Comparison of ENCODE assay signal across 16 cellular contexts in the genomic region with DNA sequence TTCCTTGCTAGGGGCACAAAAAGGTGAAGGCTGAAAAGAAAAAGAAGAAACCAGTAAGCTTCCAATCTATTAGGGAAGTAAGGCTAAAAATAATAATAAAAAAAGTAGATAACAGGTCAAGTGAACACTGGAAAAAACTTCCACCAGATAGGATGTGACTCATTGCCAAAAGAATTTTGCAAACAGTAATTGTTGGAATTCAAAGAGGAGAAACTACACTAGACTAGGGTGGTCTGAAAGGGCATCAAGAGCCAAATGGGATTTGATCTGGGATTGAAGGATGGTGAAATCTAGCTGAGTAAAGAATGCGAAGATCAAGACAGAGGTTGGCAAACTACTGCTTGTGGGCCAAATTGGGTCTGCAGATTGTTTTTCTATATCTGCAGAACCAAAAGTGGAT. TPM values are rescaled to one million over a fixed set of nuclear protein-coding genes. Genes with fewer than 3 reads are reported as not detected.
DNase-seq lines count a peak whose midpoint lies in the region; ATAC-seq and TF ChIP-seq lines count a peak whose summit lies in the region.
"Had no signal": no experiment of that assay in that cellular context is flagged by ENCODE, and none has a peak within 500 bp of the region (broad histone marks: within the 10 kb centered on the region; RNA-seq: fewer than 3 reads in every experiment).

No MANE protein-coding gene starts in this region.

- no peak overlapping the region for H2AFZ ChIP-seq in neural progenitor cell (replicated peaks)

- H3K27ac ChIP-seq in SJCRH30 (peak overlapping the region; percentile 0; the same call in 1 of the 2 replicates), neural progenitor cell (no peak overlapping the region)

- no peaks in the 10 kb centered on the region for H3K9me3 Mint-ChIP-seq in neural progenitor cell
- H3K9me3 Mint-ChIP-seq in naive thymus-derived CD8-positive, alpha-beta T cell, result no peaks in the 10 kb centered on the region
- H3K9me3 Mint-ChIP-seq: activated naive CD4-positive, alpha-beta T cell treated with anti-CD3 and anti-CD28 coated beads, Interleukin-2, amount 50 U/mL, for 24 hours; CD8-positive, alpha-beta memory T cell; neural crest cell had no signal

- H3K9me3 ChIP-seq in SJCRH30 (replicated peaks) (no peaks in the 10 kb centered on the region), neural progenitor cell (ENCODE audit: low read depth) (no peaks in the 10 kb centered on the region)
- H3K9me3 ChIP-seq: left lung had no signal

- H3F3A ChIP-seq in neural progenitor cell (ENCODE audit: low read depth), result no peaks in the 10 kb centered on the region

- no peak overlapping the region for H3K27ac Mint-ChIP-seq in neural progenitor cell
- no peak overlapping the region for H3K27ac Mint-ChIP-seq in naive thymus-derived CD8-positive, alpha-beta T cell
- H3K27ac Mint-ChIP-seq: activated CD8-positive, alpha-beta memory T cell treated with anti-CD3 and anti-CD28 coated beads, Interleukin-2, amount 10 ng/mL, durations not matched to agents 7 days and 5 days; activated naive CD4-positive, alpha-beta T cell treated with anti-CD3 and anti-CD28 coated beads, Interleukin-2, amount 50 U/mL, for 24 hours; CD8-positive, alpha-beta memory T cell had no signal

- H3K4me1 ChIP-seq in SJCRH30 (peaks cover 20% of the 10 kb centered on the region), neural progenitor cell (no peaks in the 10 kb centered on the region)
- H3K4me1 ChIP-seq: left lung had no signal

- no peak overlapping the region for H3K4me3 ChIP-seq in SJCRH30
- H3K4me3 ChIP-seq in fibroblast of pulmonary artery (replicated peaks; ENCODE audit: low read depth, low read length), result no peak overlapping the region
- H3K4me3 ChIP-seq in neural progenitor cell, result no peak overlapping the region
- H3K4me3 ChIP-seq: left lung had no signal

- H4K20me1 ChIP-seq in neural progenitor cell (ENCODE audit: low read depth), result no peaks in the 10 kb centered on the region

- H3K4me1 Mint-ChIP-seq in neural progenitor cell, result peaks cover 5% of the 10 kb centered on the region
- peaks cover 0 to 5% (median under 1%) of the 10 kb centered on the region in 4 donors for H3K4me1 Mint-ChIP-seq in naive thymus-derived CD8-positive, alpha-beta T cell
- H3K4me1 Mint-ChIP-seq: activated CD8-positive, alpha-beta memory T cell treated with anti-CD3 and anti-CD28 coated beads, Interleukin-2, amount 10 ng/mL, durations not matched to agents 7 days and 5 days; neural crest cell had no signal

- no peak overlapping the region for H3K4me2 ChIP-seq in neural progenitor cell

- H3K79me2 ChIP-seq in neural progenitor cell (ENCODE audit: low read depth), result no peaks in the 10 kb centered on the region

- H3K9ac ChIP-seq in neural progenitor cell, result no peak overlapping the region

- H3K36me3 ChIP-seq in SJCRH30, result no peaks in the 10 kb centered on the region
- H3K36me3 ChIP-seq in neural progenitor cell, result no peaks in the 10 kb centered on the region
- H3K36me3 ChIP-seq: left lung had no signal

- H3K27me3 ChIP-seq in SJCRH30 (no peaks in the 10 kb centered on the region), neural progenitor cell (peaks cover 3% of the 10 kb centered on the region)
- H3K27me3 ChIP-seq: left lung had no signal

- H3K27me3 Mint-ChIP-seq in neural progenitor cell (ENCODE audit: insufficient read depth, low read depth), result peaks cover 6% of the 10 kb centered on the region
- peaks cover 1 to 14% (median 7%) of the 10 kb centered on the region in 5 donors for H3K27me3 Mint-ChIP-seq in naive thymus-derived CD8-positive, alpha-beta T cell

- no peaks in the 10 kb centered on the region for H3K36me3 Mint-ChIP-seq in neural progenitor cell
- H3K36me3 Mint-ChIP-seq in naive thymus-derived CD8-positive, alpha-beta T cell, result no peaks in the 10 kb centered on the region
- H3K36me3 Mint-ChIP-seq: activated CD8-positive, alpha-beta memory T cell treated with anti-CD3 and anti-CD28 coated beads, Interleukin-2, amount 10 ng/mL, durations not matched to agents 7 days and 5 days; activated naive CD4-positive, alpha-beta T cell treated with anti-CD3 and anti-CD28 coated beads, Interleukin-2, amount 50 U/mL, for 24 hours; CD8-positive, alpha-beta memory T cell had no signal

- POLR2A ChIA-PET in naive thymus-derived CD8-positive, alpha-beta T cell (lab: Charles Lee), result no interaction called here

- peak; percentile 75 for DNase-seq in ELR (ENCODE audit: low read depth)
- DNase-seq in SJCRH30, result peak in 1 of 2 experiments; percentile 36
- DNase-seq in fibroblast of pulmonary artery (ENCODE audit: low read depth), result peak; percentile 54
- DNase-seq in renal cortical epithelial cell (ENCODE audit: low read depth), result peak; percentile 51
- DNase-seq in neural progenitor cell (ENCODE audit: low spot score), result no peak
- DNase-seq in UCSD-AML1 (lab: John Stamatoyannopoulos, UW; ENCODE audit: unreplicated experiment), result no peak
- DNase-seq in NCI-H1417 treated with DMSO at 0.1 percent for 48 hours (lab: John Stamatoyannopoulos, UW), result no peak
- no peak for DNase-seq in naive thymus-derived CD8-positive, alpha-beta T cell
- DNase-seq: activated CD8-positive, alpha-beta memory T cell treated with anti-CD3 and anti-CD28 coated beads, Interleukin-2, amount 10 ng/mL, durations not matched to agents 7 days and 5 days; CD8-positive, alpha-beta memory T cell; KBM-7; left lung; NCI-H1694 treated with DMSO at 0.1 percent for 48 hours; SIG-M5 had no signal

- no peak overlapping the region for H3K4me3 Mint-ChIP-seq in neural progenitor cell
- no peak overlapping the region for H3K4me3 Mint-ChIP-seq in naive thymus-derived CD8-positive, alpha-beta T cell
- H3K4me3 Mint-ChIP-seq: activated CD8-positive, alpha-beta memory T cell treated with anti-CD3 and anti-CD28 coated beads, Interleukin-2, amount 10 ng/mL, durations not matched to agents 7 days and 5 days; activated naive CD4-positive, alpha-beta T cell treated with anti-CD3 and anti-CD28 coated beads, Interleukin-2, amount 50 U/mL, for 24 hours; CD8-positive, alpha-beta memory T cell; neural crest cell had no signal

- no peak for ATAC-seq in naive thymus-derived CD8-positive, alpha-beta T cell
- ATAC-seq: activated CD8-positive, alpha-beta memory T cell treated with anti-CD3 and anti-CD28 coated beads, Interleukin-2, amount 10 ng/mL, durations not matched to agents 7 days and 5 days had no signal

- TF ChIP-seq CTCF in fibroblast of pulmonary artery (IDR thresholded peaks at IDR 0.05; ENCODE audit: low read length, missing control alignments) (no peak), neural progenitor cell (IDR thresholded peaks at IDR 0.05) (no peak)

RNA-seq across cellular contexts. Expression of a gene that starts 6.0 kb away (rescaled TPM):
- total RNA-seq in SJCRH30 (2014; rRNA removed; shearing (Covaris generic)), result 4.8 and 6.4 TPM in 2 replicates
- total RNA-seq in renal cortical epithelial cell (0.50 and 0.69 TPM in 2 replicates), neural progenitor cell (ENCODE audit: low replicate concordance) (13.4 and 23.6 TPM in 2 replicates)
- 1 to 10 TPM; 3.2 to 3.6 TPM for total RNA-seq in naive thymus-derived CD8-positive, alpha-beta T cell
- polyA plus RNA-seq in naive thymus-derived CD8-positive, alpha-beta T cell, result 1 to 10 TPM in 1 of 3 donors, under 1 TPM in 2; 0.38 to 2.1 (median 0.62) TPM

Comparison
In these comparisons a context has a peak if more than half of its experiments do, and no peak if none do; other contexts are left out.
1. DNase-seq: peak in ELR (single experiment), fibroblast of pulmonary artery (single experiment) and renal cortical epithelial cell (single experiment); none in neural progenitor cell (single experiment), UCSD-AML1 (single experiment), NCI-H1417 treated with DMSO at 0.1 percent for 48 hours (single experiment) and naive thymus-derived CD8-positive, alpha-beta T cell (0 of 10).